In genomic region chr18:68713791-68714190, GRCh38 we compare ENCODE assay signal across 8 cellular contexts. TPM values are rescaled to one million over a fixed set of nuclear protein-coding genes. Genes with fewer than 3 reads are reported as not detected.
DNase-seq lines count a peak whose midpoint lies in the region; ATAC-seq and TF ChIP-seq lines count a peak whose summit lies in the region.

No MANE protein-coding gene starts in this region.

- H3K9me3 Mint-ChIP-seq in HFFc6 (no peaks in the 10 kb centered on the region), MCF 10A (ENCODE audit: unreplicated experiment) (no peaks in the 10 kb centered on the region)

- no TSS peak for BruUV-seq in MCF 10A (replicated peaks; lab: Mats Ljungman, UMichigan)

- TF ChIP-seq CTCF in AG04449 (IDR thresholded peaks at IDR 0.05; ENCODE audit: insufficient read depth, low read length, missing control alignments) (no peak), HFFc6 (IDR thresholded peaks at IDR 0.05) (no peak), MCF 10A (IDR thresholded peaks at IDR 0.05; ENCODE audit: unreplicated experiment) (no peak), GM13976 (IDR thresholded peaks at IDR 0.05; ENCODE audit: borderline replicate concordance, control extremely low read depth, extremely low read depth, insufficient read depth, missing control alignments) (no peak)

- CTCF ChIA-PET in AG04449 (lab: Yijun Ruan, JAX): interaction anchor here (1.3 kb wide), 2 partner anchors 19 to 1496 kb away, joined by 3 read pairs; no protein-coding TSS in a partner anchor
- CTCF ChIA-PET in MCF 10A (lab: Yijun Ruan, JAX): interaction anchor here (0.6 kb wide), 1 partner anchor 1607 kb away, joined by 3 read pairs; no protein-coding TSS in a partner anchor

- H3K27ac ChIP-seq in mucosa of rectum (ENCODE audit: low read depth in 2 of 2, low read length in 2 of 2): no peak overlapping the region

- H3K4me3 Mint-ChIP-seq in HFFc6: peak overlapping the region; percentile 95
- peak overlapping the region; percentile 95 for H3K4me3 Mint-ChIP-seq in MCF 10A (ENCODE audit: unreplicated experiment)

- H3K9ac ChIP-seq in mucosa of rectum (ENCODE audit: low read depth in 1 of 2, low read length in 2 of 2): peak overlapping the region; percentile 80 to 82

- no peaks in the 10 kb centered on the region for H3K9me3 ChIP-seq in mucosa of rectum (ENCODE audit: control insufficient read depth in 2 of 2, low read length in 2 of 2)

- no peaks in the 10 kb centered on the region for H3K27me3 Mint-ChIP-seq in HFFc6 (ENCODE audit: insufficient read depth)
- no peaks in the 10 kb centered on the region for H3K27me3 Mint-ChIP-seq in MCF 10A (ENCODE audit: insufficient read depth, unreplicated experiment)

- H3K4me3 ChIP-seq in AG04449 (ENCODE audit: low read depth, low read length): peak overlapping the region; percentile 70
- H3K4me3 ChIP-seq in mucosa of rectum (ENCODE audit: low read length in 2 of 2): peak overlapping the region; percentile 95

- peak overlapping the region; percentile 87 for H3K27ac Mint-ChIP-seq in HFFc6
- H3K27ac Mint-ChIP-seq in MCF 10A (ENCODE audit: low read depth, unreplicated experiment): peak overlapping the region; percentile 70

- no peaks in the 10 kb centered on the region for H3K27me3 ChIP-seq in mucosa of rectum (ENCODE audit: control insufficient read depth in 2 of 2, insufficient read depth in 2 of 2, low read length in 2 of 2)

- POLR2A ChIA-PET in AG04449 (lab: Yijun Ruan, JAX): no interaction called here
- POLR2A ChIA-PET in MCF 10A (lab: Yijun Ruan, JAX): interaction anchor here (0.7 to 1.4 kb wide), 2 partner anchors 124 to 1197 kb away, joined by 4 read pairs; partner anchors contain the start of gene DSEL

- H3K36me3 ChIP-seq in mucosa of rectum (ENCODE audit: control insufficient read depth in 2 of 2, insufficient read depth in 2 of 2, low read length in 2 of 2): peaks cover 24 to 25% of the 10 kb centered on the region in 2 donors

- no peak for ATAC-seq in HG03135 (IDR thresholded peaks at IDR 0.05; ENCODE audit: unreplicated experiment)

- H3K36me3 Mint-ChIP-seq in HFFc6 (ENCODE audit: low read depth) (peaks cover 27% of the 10 kb centered on the region), MCF 10A (ENCODE audit: insufficient read depth, unreplicated experiment) (peaks cover 26% of the 10 kb centered on the region)

- in situ Hi-C loops in GM13976 (cut with MboI; ENCODE audit: low sequenced_read_pairs, unreplicated experiment): no loop called here

- peaks cover 2 to 5% of the 10 kb centered on the region in 2 donors for H3K4me1 ChIP-seq in mucosa of rectum (ENCODE audit: control insufficient read depth in 2 of 2, insufficient read depth in 2 of 2, low read length in 2 of 2)

- H3K4me1 Mint-ChIP-seq in HFFc6 (ENCODE audit: low read depth) (peaks cover 30% of the 10 kb centered on the region), MCF 10A (ENCODE audit: insufficient read depth, unreplicated experiment) (peaks cover 19% of the 10 kb centered on the region)

- no peak for DNase-seq in AG04449 (ENCODE audit: low read depth, low spot score)
- no peak for DNase-seq in HFFc6
- peak; percentile 34 for DNase-seq in MCF 10A (ENCODE audit: unreplicated experiment)
- no peak for DNase-seq in GM13976 (ENCODE audit: low spot score)
- no peak for DNase-seq in NCI-H774 (lab: John Stamatoyannopoulos, UW)
- no peak for DNase-seq in NCI-H1694 (lab: John Stamatoyannopoulos, UW)

- intact Hi-C loops in MCF 10A (cut with micrococcal nuclease): no loop called here

RNA-seq across cellular contexts. Expression of gene TMX3, which starts 1.1 kb away (rescaled TPM):
- total RNA-seq in HFFc6 (2021; fragmentation: NEBNext Ultra II Directional; extraction: Animal tissue kit (Norgen Biotek cat#: 25700)): 10 to 100 TPM; 61.1 to 77.1 (median 71.4) TPM
- 88.7 and 95.0 TPM in 2 replicates for total RNA-seq in MCF 10A (2022)
